1 cellular context compared by ENCODE assay signal in genomic region chr11:67504950-67505561, GRCh38.
TF ChIP-seq lines count a peak whose summit lies in the region.

Gene PITPNM1 (minus strand): TSS chr11:67505363. CDS start chr11:67504180, 1,183 bp downstream.

TF ChIP-seq in K562, 482 proteins besides CTCF, POLR2A, EP300 and RAD21 (continued from another document and continues in another):
- no peak for TF ChIP-seq E2F5 (CRISPR knock-in tag; IDR thresholded peaks at IDR 0.05)
- TF ChIP-seq C11orf30 (IDR thresholded peaks at IDR 0.05; ENCODE audit: low read depth), result no peak
- no peak for TF ChIP-seq ZNF41 (CRISPR knock-in tag; conservative IDR thresholded peaks at IDR 0.05)
- TF ChIP-seq KDM1A (IDR thresholded peaks at IDR 0.05), result no peak
- no peak for TF ChIP-seq HNRNPL (IDR thresholded peaks at IDR 0.05; ENCODE audit: low read depth, low read length)
- no peak for TF ChIP-seq ATF3 (IDR thresholded peaks at IDR 0.05)
- TF ChIP-seq ATF3 (CRISPR knock-in tag; conservative IDR thresholded peaks at IDR 0.05), result no peak
- peak; percentile 61; the same call in 1 of the 2 replicates for TF ChIP-seq CREB1 (IDR thresholded peaks at IDR 0.05)
- TF ChIP-seq CREB1 (CRISPR knock-in tag; IDR thresholded peaks at IDR 0.05), result peak; percentile 57; the same call in 1 of the 2 replicates
- TF ChIP-seq JUND (IDR thresholded peaks at IDR 0.05; ENCODE audit: borderline replicate concordance, low read depth, low read length), result no peak
- TF ChIP-seq JUND (tag; IDR thresholded peaks at IDR 0.05; ENCODE audit: borderline replicate concordance, low read depth, low read length), result no peak
- no peak for TF ChIP-seq USF2 (CRISPR knock-in tag; IDR thresholded peaks at IDR 0.05)
- TF ChIP-seq ZNF77 (CRISPR knock-in tag; IDR thresholded peaks at IDR 0.05), result no peak
- peak; percentile 59; the same call in 1 of the 2 replicates for TF ChIP-seq SMAD4 (CRISPR knock-in tag; conservative IDR thresholded peaks at IDR 0.05)
- peak; percentile 41 for TF ChIP-seq TBP (optimal IDR thresholded peaks at IDR 0.05; ENCODE audit: low read depth, low read length)
- TF ChIP-seq ZNF253 (CRISPR knock-in tag; conservative IDR thresholded peaks at IDR 0.05), result no peak
- no peak for TF ChIP-seq POLR2B (IDR thresholded peaks at IDR 0.05; ENCODE audit: low read depth, partially characterized antibody)
- peak in 1 of 2 experiments; percentile 44; a peak in 1 of 4 replicates for TF ChIP-seq SIN3A (IDR thresholded peaks at IDR 0.05; ENCODE audit: borderline replicate concordance in 2 of 2, control insufficient read depth in 1 of 2, low read depth in 2 of 2, low read length in 2 of 2)
- no peak for TF ChIP-seq CBFA2T3 (IDR thresholded peaks at IDR 0.05)
- no peak for TF ChIP-seq PHTF2 (CRISPR knock-in tag; IDR thresholded peaks at IDR 0.05)
- TF ChIP-seq KAT8 (IDR thresholded peaks at IDR 0.05; ENCODE audit: low read depth), result no peak
- no peak for TF ChIP-seq TSC22D4 (tag; IDR thresholded peaks at IDR 0.05)
- TF ChIP-seq ZBTB2 (IDR thresholded peaks at IDR 0.05), result 0 out of 2 replicates have a peak, but pooled peaks have one; percentile 5
- TF ChIP-seq EHMT2 (IDR thresholded peaks at IDR 0.05), result no peak
- 0 out of 2 replicates have a peak, but pooled peaks have one; percentile 17 for TF ChIP-seq ZNF583 (CRISPR knock-in tag; IDR thresholded peaks at IDR 0.05)
- TF ChIP-seq CBFA2T2 (conservative IDR thresholded peaks at IDR 0.05), result no peak
- no peak for TF ChIP-seq STAT5B (CRISPR knock-in tag; IDR thresholded peaks at IDR 0.05)
- TF ChIP-seq KLF16 (IDR thresholded peaks at IDR 0.05), result no peak
- TF ChIP-seq IRF1 (CRISPR knock-in tag; IDR thresholded peaks at IDR 0.05; ENCODE audit: borderline replicate concordance), result no peak
- no peak for TF ChIP-seq ZNF3 (CRISPR knock-in tag; IDR thresholded peaks at IDR 0.05)
- no peak for TF ChIP-seq EGR1 (conservative IDR thresholded peaks at IDR 0.05)
- no peak for TF ChIP-seq SRSF3 (IDR thresholded peaks at IDR 0.05; ENCODE audit: insufficient read depth, low read length)
- TF ChIP-seq MED1 (CRISPR knock-in tag; IDR thresholded peaks at IDR 0.05; ENCODE audit: borderline replicate concordance), result no peak
- no peak for TF ChIP-seq PHF21A (IDR thresholded peaks at IDR 0.05; ENCODE audit: borderline replicate concordance, low read depth)
- no peak for TF ChIP-seq PYGO2 (tag; IDR thresholded peaks at IDR 0.05)
- TF ChIP-seq TARDBP (IDR thresholded peaks at IDR 0.05), result no peak
- no peak for TF ChIP-seq DACH1 (IDR thresholded peaks at IDR 0.05; ENCODE audit: partially characterized antibody)
- peak; percentile 38 to 61; a peak in 2 of 4 replicates for TF ChIP-seq MAZ (CRISPR knock-in tag; conservative IDR thresholded peaks at IDR 0.05 in 1 of 2, IDR thresholded peaks at IDR 0.05 in 1 of 2)
- TF ChIP-seq ELK3 (CRISPR knock-in tag; IDR thresholded peaks at IDR 0.05), result no peak
- TF ChIP-seq CXXC5 (CRISPR knock-in tag; IDR thresholded peaks at IDR 0.05), result peak; percentile 54; the same call in 1 of the 2 replicates
- no peak for TF ChIP-seq CUX1 (CRISPR knock-in tag; IDR thresholded peaks at IDR 0.05)
- no peak for TF ChIP-seq MEIS2 (IDR thresholded peaks at IDR 0.05; ENCODE audit: partially characterized antibody)
- peak; percentile 92; the same call in 1 of the 2 replicates for TF ChIP-seq ZBTB7A (IDR thresholded peaks at IDR 0.05; ENCODE audit: borderline replicate concordance, control insufficient read depth, low read depth, low read length)
- no peak for TF ChIP-seq FOXP1 (CRISPR knock-in tag; IDR thresholded peaks at IDR 0.05)
- no peak for TF ChIP-seq RERE (CRISPR knock-in tag; IDR thresholded peaks at IDR 0.05; ENCODE audit: borderline replicate concordance)
- TF ChIP-seq RUNX1 (IDR thresholded peaks at IDR 0.05; ENCODE audit: low read depth), result no peak
- no peak for TF ChIP-seq ZNF282 (CRISPR knock-in tag; IDR thresholded peaks at IDR 0.05)
- TF ChIP-seq L3MBTL2 (IDR thresholded peaks at IDR 0.05), result peak; percentile 63
- TF ChIP-seq GATA2 (CRISPR knock-in tag; IDR thresholded peaks at IDR 0.05), result no peak
- no peak for TF ChIP-seq NFE2 (IDR thresholded peaks at IDR 0.05; ENCODE audit: low read depth)
- peak; percentile 2 for TF ChIP-seq FIP1L1 (IDR thresholded peaks at IDR 0.05; ENCODE audit: low read depth, low read length, poor library complexity, severe bottlenecking)
- TF ChIP-seq GMEB1 (CRISPR knock-in tag; IDR thresholded peaks at IDR 0.05), result no peak
- 0 out of 2 replicates have a peak, but pooled peaks have one; percentile 4 for TF ChIP-seq ZC3H4 (CRISPR knock-in tag; IDR thresholded peaks at IDR 0.05; ENCODE audit: borderline replicate concordance)
- TF ChIP-seq FOXK2 (conservative IDR thresholded peaks at IDR 0.05 in 1 of 2, IDR thresholded peaks at IDR 0.05 in 1 of 2; ENCODE audit: low read depth in 2 of 2), result no peak
- TF ChIP-seq POLR2AphosphoS2 (IDR thresholded peaks at IDR 0.05; ENCODE audit: low read length), result no peak
